In the genomic region with DNA sequence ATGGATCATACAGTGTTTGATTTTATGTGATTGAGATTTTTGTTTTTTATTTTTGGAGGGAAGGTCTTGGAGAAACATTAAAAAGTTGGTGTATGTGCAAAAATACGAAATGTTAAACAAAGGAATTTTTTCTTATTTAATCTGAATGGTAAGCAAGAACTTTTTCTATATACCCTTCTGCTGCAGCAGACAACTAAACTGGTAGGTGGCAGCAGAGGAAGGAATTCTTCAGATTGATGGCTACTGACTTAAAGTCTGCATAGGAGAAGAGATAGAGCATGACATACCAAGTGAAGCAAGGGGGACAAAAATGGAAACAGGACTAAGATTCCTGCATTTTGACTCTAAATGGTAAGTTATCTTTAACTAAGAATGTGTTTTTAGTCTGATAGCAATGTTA, we compare ENCODE assay signal across 8 cellular contexts. TPM values are rescaled to one million over a fixed set of nuclear protein-coding genes. Genes with fewer than 3 reads are reported as not detected.
DNase-seq lines count a peak whose midpoint lies in the region; ATAC-seq and TF ChIP-seq lines count a peak whose summit lies in the region.

No MANE protein-coding gene starts in this region.

- H3K27ac Mint-ChIP-seq in glutamatergic neuron (ENCODE audit: unreplicated experiment): no peak overlapping the region

- TF ChIP-seq CTCF in GM13976 (IDR thresholded peaks at IDR 0.05; ENCODE audit: borderline replicate concordance, control extremely low read depth, extremely low read depth, insufficient read depth, missing control alignments) (peak; percentile 25), glutamatergic neuron (IDR thresholded peaks at IDR 0.05; ENCODE audit: partially characterized antibody, unreplicated experiment) (peak; percentile 23)

- in situ Hi-C loops in GM13976 (cut with MboI; ENCODE audit: low sequenced_read_pairs, unreplicated experiment): no loop called here

- DNase-seq in A172 (ENCODE audit: low spot score) (peak; percentile 10), GM13976 (ENCODE audit: low spot score) (peak; percentile 27), SK-N-DZ (ENCODE audit: low spot score) (peak; percentile 29), glutamatergic neuron (no peak), activated gamma-delta T cell (lab: John Stamatoyannopoulos, UW) (no peak), DMS79 (lab: John Stamatoyannopoulos, UW) (no peak)
- DNase-seq in activated T-cell treated with anti-CD3 and anti-CD28 coated beads, Interleukin-2, amount 50 U/mL, for 1 hour: no peak

- H3K36me3 Mint-ChIP-seq in glutamatergic neuron (ENCODE audit: unreplicated experiment): peaks cover 5% of the 10 kb centered on the region

- no peaks in the 10 kb centered on the region for H3K4me1 Mint-ChIP-seq in glutamatergic neuron (ENCODE audit: low read depth, unreplicated experiment)

- no peaks in the 10 kb centered on the region for H3K9me3 Mint-ChIP-seq in glutamatergic neuron (ENCODE audit: unreplicated experiment)

- H3K4me3 Mint-ChIP-seq in glutamatergic neuron (ENCODE audit: unreplicated experiment): no peak overlapping the region

- no peak for ATAC-seq in HG03460 (IDR thresholded peaks at IDR 0.05; ENCODE audit: unreplicated experiment)

- no peaks in the 10 kb centered on the region for H3K27me3 Mint-ChIP-seq in glutamatergic neuron (ENCODE audit: unreplicated experiment)

RNA-seq across cellular contexts. Expression of a gene that starts 42.0 kb away (rescaled TPM):
- total RNA-seq in A172 (2014; rRNA removed; shearing (Covaris generic)): not detected in 2 replicates
- polyA plus RNA-seq in SK-N-DZ (2014; cell fraction: cytosol; rRNA removed): 0.18 TPM in 1 of 2 replicates, not detected in the other
- not detected in 2 replicates for polyA plus RNA-seq in SK-N-DZ (2014; cell fraction: nucleus; rRNA removed)
- not detected for total RNA-seq in glutamatergic neuron (ENCODE audit: unreplicated experiment)

Comparison
In these comparisons a context has a peak if more than half of its experiments do, and no peak if none do; other contexts are left out.
1. DNase-seq: peak in A172 (single experiment), GM13976 (single experiment) and SK-N-DZ (single experiment); none in glutamatergic neuron (single experiment), activated T-cell treated with anti-CD3 and anti-CD28 coated beads, Interleukin-2, amount 50 U/mL, for 1 hour (single experiment), activated gamma-delta T cell (single experiment) and DMS79 (single experiment).